In genomic region chr2:109736177-109736827, GRCh38 we compare ENCODE assay signal across 8 cellular contexts. TPM values are rescaled to one million over a fixed set of nuclear protein-coding genes. Genes with fewer than 3 reads are reported as not detected.
DNase-seq lines count a peak whose midpoint lies in the region; ATAC-seq and TF ChIP-seq lines count a peak whose summit lies in the region.

No MANE protein-coding gene starts in this region.

- intact Hi-C loops in Caco-2 (cut with micrococcal nuclease; ENCODE audit: unreplicated experiment): loop anchor here (1.0 kb wide), 4 partner anchors 20 to 220 kb away; no protein-coding TSS in a partner anchor

- H3K4me1 ChIP-seq in Caco-2: 0 out of 2 replicates have a peak, but pooled peaks cover 3% of the 10 kb centered on the region

- no peak overlapping the region for H3K4me3 ChIP-seq in Caco-2 (ENCODE audit: low read depth, low read length)

- H3K27ac Mint-ChIP-seq in Caco-2 (ENCODE audit: unreplicated experiment) (no peak overlapping the region), endothelial cell (ENCODE audit: unreplicated experiment) (no peak overlapping the region)

- TF ChIP-seq POLR2A in GM18505 (IDR thresholded peaks at IDR 0.05; ENCODE audit: borderline replicate concordance, extremely low read depth, insufficient read depth, insufficient read length): no peak

- H3K36me3 ChIP-seq in Caco-2 (ENCODE audit: control insufficient read depth, insufficient read depth, low read length): no peaks in the 10 kb centered on the region

- BruUV-seq in Caco-2 (replicated peaks; lab: Mats Ljungman, UMichigan): no TSS peak

- CTCF ChIA-PET in Caco-2 (lab: Charles Lee): interaction anchor here (0.7 to 2.0 kb wide), 9 partner anchors 16 to 226 kb away, joined by 3 to 18 read pairs (median 3); partner anchors contain the start of genes SEPTIN10 and SOWAHC

- H3K9me3 ChIP-seq in Caco-2: no peaks in the 10 kb centered on the region

- H3K4me1 Mint-ChIP-seq in Caco-2 (ENCODE audit: low read depth, unreplicated experiment): peaks cover 6% of the 10 kb centered on the region
- H3K4me1 Mint-ChIP-seq in endothelial cell (ENCODE audit: unreplicated experiment): no peaks in the 10 kb centered on the region

- TF ChIP-seq CTCF in Caco-2 (IDR thresholded peaks at IDR 0.05; ENCODE audit: insufficient read depth in 1 of 2, low read depth in 1 of 2, low read length in 1 of 2, severe bottlenecking in 1 of 2, unreplicated experiment in 1 of 2) (peak; percentile 70 to 89), endothelial cell (IDR thresholded peaks at IDR 0.05; ENCODE audit: unreplicated experiment) (peak; percentile 60)

- H3K36me3 Mint-ChIP-seq in Caco-2 (ENCODE audit: insufficient read depth, unreplicated experiment): no peaks in the 10 kb centered on the region
- H3K36me3 Mint-ChIP-seq in endothelial cell (ENCODE audit: low read depth, unreplicated experiment): no peaks in the 10 kb centered on the region

- no peak for ATAC-seq in GM18505 (IDR thresholded peaks at IDR 0.05; ENCODE audit: unreplicated experiment)
- ATAC-seq in HG02623 (IDR thresholded peaks at IDR 0.05; ENCODE audit: unreplicated experiment): no peak

- H3K9me3 Mint-ChIP-seq in Caco-2 (ENCODE audit: unreplicated experiment): no peaks in the 10 kb centered on the region
- no peaks in the 10 kb centered on the region for H3K9me3 Mint-ChIP-seq in endothelial cell (ENCODE audit: unreplicated experiment)

- H3K4me3 Mint-ChIP-seq in Caco-2 (ENCODE audit: unreplicated experiment) (no peak overlapping the region), endothelial cell (ENCODE audit: unreplicated experiment) (no peak overlapping the region)

- POLR2A ChIA-PET in Caco-2 (lab: Charles Lee): no interaction called here

- no peaks in the 10 kb centered on the region for H3K27me3 Mint-ChIP-seq in Caco-2 (ENCODE audit: insufficient read depth, unreplicated experiment)
- no peaks in the 10 kb centered on the region for H3K27me3 Mint-ChIP-seq in endothelial cell (ENCODE audit: unreplicated experiment)

- DNase-seq in Caco-2 (peak; percentile 72 to 79), HS-5 (ENCODE audit: low read depth) (peak; percentile 40), RPMI8226 (peak; percentile 51), endothelial cell (ENCODE audit: low spot score) (peak; percentile 54), mesenteric fat pad (ENCODE audit: low spot score) (peak; percentile 49), cerebellar nuclear complex (lab: John Stamatoyannopoulos, UW) (no peak)

- no peaks in the 10 kb centered on the region for H3K27me3 ChIP-seq in Caco-2 (replicated peaks; ENCODE audit: control insufficient read depth, insufficient read depth, low read length)

RNA-seq across cellular contexts. Expression of gene RGPD5, which starts 57.8 kb away (rescaled TPM):
- total RNA-seq in Caco-2 (2022): 62.0 TPM in 2 replicates
- total RNA-seq in endothelial cell (ENCODE audit: unreplicated experiment): 48.9 TPM
- 81.5 TPM for total RNA-seq in mesenteric fat pad

Comparison
In these comparisons a context has a peak if more than half of its experiments do, and no peak if none do; other contexts are left out.
1. DNase-seq: peak in Caco-2 (2 of 2), HS-5 (single experiment), RPMI8226 (single experiment), endothelial cell (single experiment) and mesenteric fat pad (single experiment); none in cerebellar nuclear complex (0 of 2).